In the genomic region with DNA sequence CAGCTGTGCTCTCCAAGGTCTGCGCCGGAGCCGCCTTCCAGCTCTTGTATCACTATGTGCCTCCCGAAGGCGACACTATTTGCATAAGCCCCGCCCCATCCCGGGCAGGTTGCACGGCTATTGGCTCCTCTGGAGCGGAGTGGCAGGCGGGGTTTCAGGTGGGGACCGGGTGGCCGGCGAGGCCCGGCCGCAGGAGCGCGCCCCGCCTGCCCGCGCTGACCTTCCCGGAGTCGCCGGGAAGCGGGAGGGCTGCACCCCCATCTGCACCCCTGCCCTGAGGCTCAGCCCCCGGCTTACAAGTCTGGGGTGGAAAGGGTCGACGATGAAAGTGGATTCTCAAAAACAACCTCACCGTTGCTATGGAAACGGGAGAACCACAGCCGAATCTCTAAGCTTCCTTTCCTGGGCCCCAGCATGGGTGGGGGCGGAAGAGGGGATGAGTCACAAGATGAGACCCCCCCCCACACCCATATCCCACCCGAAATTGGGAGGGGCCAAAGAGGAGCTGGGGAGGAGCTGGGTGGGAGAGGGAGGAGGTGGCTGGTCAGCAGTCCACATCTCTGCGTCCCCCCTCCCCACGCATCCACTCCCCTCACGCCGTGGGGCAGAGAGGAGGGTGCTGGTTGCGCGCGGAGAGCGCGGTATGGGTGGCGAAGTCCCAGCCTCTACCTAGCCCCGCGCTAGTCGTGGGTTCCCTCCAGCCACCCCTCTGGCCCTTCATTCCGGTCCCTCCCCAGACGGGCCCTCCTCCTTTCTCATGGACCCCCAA, we compare ENCODE assay signal across 8 cellular contexts. TPM values are rescaled to one million over a fixed set of nuclear protein-coding genes. Genes with fewer than 3 reads are reported as not detected.
DNase-seq lines count a peak whose midpoint lies in the region; ATAC-seq and TF ChIP-seq lines count a peak whose summit lies in the region.

A gene (minus strand): TSS at position 51 of the 769 bp plus-strand sequence. CDS start 6,830 bp downstream, outside the sequence.

- peak; percentile 75 for ATAC-seq in omental fat pad (ENCODE audit: low FRiP score)

- H3K4me2 ChIP-seq in GM23248 (ENCODE audit: unreplicated experiment) (peak within 1 kb of the TSS; percentile 59), MM.1S (ENCODE audit: low read depth, low read length) (peak within 1 kb of the TSS; percentile 97)

- H3K4me3 ChIP-seq in GM23248 (peak within 1 kb of the TSS; percentile 49), MM.1S (ENCODE audit: low read length) (peak within 1 kb of the TSS; percentile 55)

- H3K27ac ChIP-seq in GM23248 (no peak within 1 kb of the TSS), MM.1S (ENCODE audit: low read length) (no peak within 1 kb of the TSS)

- in situ Hi-C loops in GM23248 (cut with MboI), result no loop called here

- H3K27me3 ChIP-seq in GM23248 (replicated peaks; ENCODE audit: insufficient read depth) (peaks cover 86% of the 10 kb centered on the region), MM.1S (replicated peaks; ENCODE audit: insufficient read depth, low read length) (no peaks in the 10 kb centered on the region)

- H3K9me2 ChIP-seq in GM23248 (ENCODE audit: insufficient read depth) (no peaks in the 10 kb centered on the region), MM.1S (replicated peaks; ENCODE audit: insufficient read depth, low read length) (no peaks in the 10 kb centered on the region)

- no peak within 1 kb of the TSS for H2AFZ ChIP-seq in GM23248
- peak within 1 kb of the TSS; percentile 87 for H2AFZ ChIP-seq in MM.1S (ENCODE audit: low read length)

- H3K9ac ChIP-seq in GM23248 (no peak within 1 kb of the TSS), MM.1S (ENCODE audit: low read length) (peak within 1 kb of the TSS; percentile 42; the same call in 1 of the 2 replicates)

- 4% methylated on average over 38 to 39 of the region's 47 CpGs for WGBS in GM23248 (ENCODE audit: low coverage in 1 of 2, low lambda C conversion rate in 2 of 2, missing lambda C conversion rate in 2 of 2), 2 experiments

- H4K20me1 ChIP-seq in GM23248 (ENCODE audit: insufficient read depth) (no peaks in the 10 kb centered on the region), MM.1S (ENCODE audit: insufficient read depth, low read length) (no peaks in the 10 kb centered on the region)

- no peaks in the 10 kb centered on the region for H3K9me3 ChIP-seq in GM23248 (ENCODE audit: low read depth)
- H3K9me3 ChIP-seq in MM.1S (replicated peaks; ENCODE audit: insufficient read depth, low read length), result no peaks in the 10 kb centered on the region

- peak; percentile 88 for DNase-seq in D341Med (ENCODE audit: low spot score)
- peak; percentile 87 for DNase-seq in GM23248
- peak; percentile 96 for DNase-seq in MM.1S
- DNase-seq in SK-N-DZ (ENCODE audit: low spot score), result peak; percentile 89
- DNase-seq in activated naive CD4-positive, alpha-beta T cell treated with anti-CD3 and anti-CD28 coated beads, Interleukin-2, amount 50 U/mL, for 16 hours, result peak; percentile 88
- DNase-seq in glomerular visceral epithelial cell (ENCODE audit: extremely low spot score), result peak; percentile 77
- peak; percentile 61 for DNase-seq in omental fat pad (ENCODE audit: low spot score)
- peak; percentile 87 for DNase-seq in superior temporal gyrus (ENCODE audit: extremely low spot score)

- H3K36me3 ChIP-seq in GM23248 (ENCODE audit: low read depth) (no peaks in the 10 kb centered on the region), MM.1S (replicated peaks; ENCODE audit: insufficient read depth, low read length) (no peaks in the 10 kb centered on the region)

- no peaks in the 10 kb centered on the region for H3F3A ChIP-seq in GM23248 (ENCODE audit: insufficient read depth)
- H3F3A ChIP-seq in MM.1S (ENCODE audit: insufficient read depth, low read length), result no peaks in the 10 kb centered on the region

- H3K4me1 ChIP-seq in GM23248 (ENCODE audit: insufficient read depth) (no peaks in the 10 kb centered on the region), MM.1S (ENCODE audit: low read length) (peaks cover 19% of the 10 kb centered on the region)

- H3K79me2 ChIP-seq in GM23248 (ENCODE audit: insufficient read depth), result no peaks in the 10 kb centered on the region
- no peaks in the 10 kb centered on the region for H3K79me2 ChIP-seq in MM.1S (ENCODE audit: low read length)

- TF ChIP-seq CTCF in MM.1S (IDR thresholded peaks at IDR 0.05; ENCODE audit: low read length) (no peak), omental fat pad (IDR thresholded peaks at IDR 0.05) (no peak)

RNA-seq across cellular contexts. Expression of the gene that starts here (rescaled TPM):
- not detected in 2 replicates for total RNA-seq in GM23248 (2014; rRNA removed; shearing (Covaris generic))
- not detected in 2 replicates for polyA plus RNA-seq in GM23248 (2016; fragmentation: Nextera tagmentation; extraction: Ambion mirVana)
- polyA plus RNA-seq in SK-N-DZ (2014; cell fraction: cytosol; rRNA removed), result 0.14 and 0.59 TPM in 2 replicates
- 0.05 and 0.17 TPM in 2 replicates for polyA plus RNA-seq in SK-N-DZ (2014; cell fraction: nucleus; rRNA removed)
- under 1 TPM in 3 of 4 donors, not detected in 1; 0.16 to 0.74 (median 0.24) TPM for total RNA-seq in omental fat pad

Comparison
In these comparisons a context has a peak if more than half of its experiments do, and no peak if none do; other contexts are left out.
1. Peak in DNase-seq, H3K4me3 ChIP-seq and H3K4me2 ChIP-seq in GM23248; RNA of the gene not detected or under 1 TPM.
2. Peak in DNase-seq and ATAC-seq in omental fat pad; RNA of the gene not detected or under 1 TPM.